ENCODE assay signal across 2 cellular contexts in genomic region chr1:205959789-205960188, GRCh38.
A peak's percentile ranks its signal among the peaks of the same experiment; 100 is the strongest.
TF ChIP-seq lines count a peak whose summit lies in the region.

No MANE protein-coding gene starts in this region.

TF ChIP-seq in HepG2, 621 proteins besides CTCF, POLR2A, EP300 and RAD21:
- TF ChIP-seq ZNF354B (CRISPR knock-in tag; IDR thresholded peaks at IDR 0.05) (no peak), ZNF768 (CRISPR knock-in tag; IDR thresholded peaks at IDR 0.05) (peak; percentile 77; the same call in 1 of the 2 replicates), SMAD9 (CRISPR knock-in tag; IDR thresholded peaks at IDR 0.05) (no peak), SUZ12 (IDR thresholded peaks at IDR 0.05; ENCODE audit: low read depth, low read length) (no peak)

TF ChIP-seq in K562, 482 proteins besides CTCF, POLR2A, EP300 and RAD21:
- TF ChIP-seq BRF1 (IDR thresholded peaks at IDR 0.05; ENCODE audit: borderline replicate concordance, extremely low read depth, insufficient read length) (no peak), RBM25 (IDR thresholded peaks at IDR 0.05; ENCODE audit: low read depth, low read length, severe bottlenecking) (peak; percentile 74), ZFP36 (IDR thresholded peaks at IDR 0.05; ENCODE audit: low read depth, low read length, partially characterized antibody) (peak; percentile 71), EGR1 (conservative IDR thresholded peaks at IDR 0.05) (no peak), TCF7L2 (IDR thresholded peaks at IDR 0.05; ENCODE audit: low read depth, low read length) (no peak)
